Comparison of ENCODE assay signal across 8 cellular contexts in genomic region chr2:218286570-218287459, GRCh38. TPM values are rescaled to one million over a fixed set of nuclear protein-coding genes. Genes with fewer than 3 reads are reported as not detected.
A peak's percentile ranks its signal among the peaks of the same experiment; 100 is the strongest.
DNase-seq lines count a peak whose midpoint lies in the region; ATAC-seq and TF ChIP-seq lines count a peak whose summit lies in the region.

No MANE protein-coding gene starts in this region.

- H3K36me3 ChIP-seq in CD4-positive, CD25-positive, alpha-beta regulatory T cell (ENCODE audit: control insufficient read depth, insufficient read depth, low read length), result peaks cover 13% of the 10 kb centered on the region
- H3K36me3 ChIP-seq in adrenal gland (replicated peaks in 1 of 2) (peaks cover 0 to 11% of the 10 kb centered on the region in 2 donors), heart right ventricle (peaks cover 0 to 29% (median under 1%) of the 10 kb centered on the region in 9 donors), psoas muscle (ENCODE audit: insufficient read depth in 1 of 2, low read depth in 1 of 2) (peaks cover 0 to 17% of the 10 kb centered on the region in 2 donors)

- no peaks in the 10 kb centered on the region for H3K9me3 ChIP-seq in CD4-positive, CD25-positive, alpha-beta regulatory T cell (ENCODE audit: control insufficient read depth in 2 of 2, low read length in 2 of 2)
- H3K9me3 ChIP-seq in adrenal gland (replicated peaks in 1 of 3) (no peaks in the 10 kb centered on the region), heart right ventricle (no peaks in the 10 kb centered on the region), psoas muscle (no peaks in the 10 kb centered on the region)

- WGBS in adrenal gland, 4 donors, result 1 to 4% (median 3%) methylated on average over 8 to 11 of the region's 11 CpGs
- 1 to 3% methylated on average over 11 of the region's 11 CpGs for WGBS in heart right ventricle, 2 donors
- WGBS in psoas muscle, 3 donors, result 1% methylated on average over 11 of the region's 11 CpGs

- ATAC-seq in CD4-positive, CD25-positive, alpha-beta regulatory T cell (ENCODE audit: low read depth in 2 of 2), result peak; percentile 66 to 71
- peak; percentile 40 for ATAC-seq in GM19467 (IDR thresholded peaks at IDR 0.05; ENCODE audit: unreplicated experiment)
- peak; percentile 83 to 92 (median 86) for ATAC-seq in heart right ventricle
- peak; percentile 79 to 84 (median 80) for ATAC-seq in psoas muscle

- H3K4me3 Mint-ChIP-seq in CD4-positive, CD25-positive, alpha-beta regulatory T cell, result peak overlapping the region; percentile 92 to 97 (median 94)

- H3K27ac Mint-ChIP-seq in CD4-positive, CD25-positive, alpha-beta regulatory T cell, result peak overlapping the region; percentile 95 to 97 (median 97)

- H3K9me3 Mint-ChIP-seq in CD4-positive, CD25-positive, alpha-beta regulatory T cell, result no peaks in the 10 kb centered on the region

- H3K4me1 Mint-ChIP-seq in CD4-positive, CD25-positive, alpha-beta regulatory T cell, result peaks cover 21 to 84% (median 57%) of the 10 kb centered on the region in 4 donors

- intact Hi-C loops in adrenal gland (cut with DNase I) (no loop called here), heart right ventricle (cut with DNase I) (loop anchor here in 5 of 10 donors (2.0 to 5.0 kb wide), 4 partner anchors 14 to 112 kb away; partner anchors contain the start of genes CTDSP1 (in 3 of the 5), AAMP (in 1 of the 5) and PNKD (in 1 of the 5)), psoas muscle (cut with DNase I) (no loop called here)

- peaks cover 4% of the 10 kb centered on the region for H3K36me3 Mint-ChIP-seq in CD4-positive, CD25-positive, alpha-beta regulatory T cell

- no peaks in the 10 kb centered on the region for H3K27me3 ChIP-seq in CD4-positive, CD25-positive, alpha-beta regulatory T cell (ENCODE audit: control insufficient read depth, insufficient read depth, low read length)
- H3K27me3 ChIP-seq in adrenal gland, result no peaks in the 10 kb centered on the region
- no peaks in the 10 kb centered on the region for H3K27me3 ChIP-seq in heart right ventricle
- no peaks in the 10 kb centered on the region for H3K27me3 ChIP-seq in psoas muscle (ENCODE audit: insufficient read depth in 3 of 3, low read length in 2 of 3)

- TF ChIP-seq CTCF in adrenal gland (IDR thresholded peaks at IDR 0.05) (no peak), heart right ventricle (IDR thresholded peaks at IDR 0.05) (no peak), psoas muscle (IDR thresholded peaks at IDR 0.05) (no peak)

- peak; percentile 72 to 87 (median 78) for DNase-seq in CD4-positive, CD25-positive, alpha-beta regulatory T cell
- peak; percentile 84 for DNase-seq in HPDE6-E6E7 (ENCODE audit: extremely low spot score)
- peak; percentile 84 to 96 for DNase-seq in SW 1271 (lab: John Stamatoyannopoulos, UW)
- peak; percentile 86 to 96 (median 94) for DNase-seq in adrenal gland
- peak; percentile 84 to 96 for DNase-seq in heart right ventricle
- peak; percentile 90 to 94 for DNase-seq in psoas muscle
- peak; percentile 96 for DNase-seq in ureter (ENCODE audit: low spot score)

- peak in 1 of 2 donors; percentile 46 for TF ChIP-seq POLR2A in adrenal gland (IDR thresholded peaks at IDR 0.05)

- H3K27ac ChIP-seq in CD4-positive, CD25-positive, alpha-beta regulatory T cell (ENCODE audit: insufficient read depth, low read length, poor library complexity, severe bottlenecking), result peak overlapping the region; percentile 96
- H3K27ac ChIP-seq in adrenal gland (peak overlapping the region; percentile 80 to 97 (median 90)), heart right ventricle (peak overlapping the region; percentile 92 to 100 (median 98)), psoas muscle (peak overlapping the region; percentile 96)

- H3K4me1 ChIP-seq in CD4-positive, CD25-positive, alpha-beta regulatory T cell (ENCODE audit: control insufficient read depth, insufficient read depth, low read length, poor library complexity, severe bottlenecking), result peaks cover 86% of the 10 kb centered on the region
- H3K4me1 ChIP-seq in adrenal gland (replicated peaks in 1 of 2) (peaks cover 78 to 97% of the 10 kb centered on the region in 2 donors), heart right ventricle (peaks cover 56 to 99% (median 97%) of the 10 kb centered on the region in 9 donors), psoas muscle (peaks cover 89% of the 10 kb centered on the region)

- peak overlapping the region; percentile 77 for H3K4me3 ChIP-seq in CD4-positive, CD25-positive, alpha-beta regulatory T cell (ENCODE audit: low read depth, low read length)
- H3K4me3 ChIP-seq in adrenal gland (peak overlapping the region in 2 of 4 donors; percentile 16 to 58), heart right ventricle (peak overlapping the region; percentile 4 to 65 (median 49)), psoas muscle (peak overlapping the region; percentile 74)

- H3K27me3 Mint-ChIP-seq in CD4-positive, CD25-positive, alpha-beta regulatory T cell, result no peaks in the 10 kb centered on the region

RNA-seq across cellular contexts. Expression of gene TMBIM1, which starts 5.5 kb away (rescaled TPM):
- total RNA-seq in CD4-positive, CD25-positive, alpha-beta regulatory T cell, result 96.4 TPM
- polyA plus RNA-seq in CD4-positive, CD25-positive, alpha-beta regulatory T cell, result 100 to 1,000 TPM; 161 to 180 (median 162) TPM
- total RNA-seq in adrenal gland (100 to 1,000 TPM; 185 to 293 (median 214) TPM), heart right ventricle (100 to 1,000 TPM in 7 of 10 donors, 10 to 100 TPM in 3; 85.3 to 151 (median 110) TPM), psoas muscle (100 to 1,000 TPM; 152 to 197 (median 157) TPM), ureter (256 TPM)
- polyA plus RNA-seq in adrenal gland (100 to 1,000 TPM in 1 of 3 donors, 10 to 100 TPM in 2; 25.7 to 201 (median 63.8) TPM), heart right ventricle (100 to 1,000 TPM in 1 of 2 donors, 10 to 100 TPM in 1; 30.9 to 139 TPM), psoas muscle (100 to 1,000 TPM; 167 to 264 (median 228) TPM)

RNA-seq across cellular contexts. Expression of gene PNKD, which starts 16.5 kb away (rescaled TPM):
- 21.9 TPM for total RNA-seq in CD4-positive, CD25-positive, alpha-beta regulatory T cell
- polyA plus RNA-seq in CD4-positive, CD25-positive, alpha-beta regulatory T cell, result 100 to 1,000 TPM in 1 of 4 donors, 10 to 100 TPM in 3; 96.2 to 107 (median 98.8) TPM
- 100 to 1,000 TPM in 3 of 8 donors, 10 to 100 TPM in 5; 48.8 to 118 (median 87.4) TPM for total RNA-seq in adrenal gland
- polyA plus RNA-seq in adrenal gland, result 100 to 1,000 TPM in 2 of 3 donors, 10 to 100 TPM in 1; 56.9 to 181 (median 139) TPM
- 10 to 100 TPM; 56.9 to 91.1 (median 74.2) TPM for total RNA-seq in heart right ventricle
- polyA plus RNA-seq in heart right ventricle, result 100 to 1,000 TPM in 1 of 2 donors, 10 to 100 TPM in 1; 76.7 to 138 TPM
- total RNA-seq in psoas muscle, result 10 to 100 TPM; 31.5 to 54.5 (median 41.0) TPM
- polyA plus RNA-seq in psoas muscle, result 10 to 100 TPM; 55.6 to 86.9 (median 68.1) TPM
- 66.2 TPM for total RNA-seq in ureter

RNA-seq across cellular contexts. Expression of gene AAMP, which starts 16.9 kb away (rescaled TPM):
- 55.8 TPM for total RNA-seq in CD4-positive, CD25-positive, alpha-beta regulatory T cell
- polyA plus RNA-seq in CD4-positive, CD25-positive, alpha-beta regulatory T cell, result 10 to 100 TPM; 84.8 to 92.2 (median 87.8) TPM
- total RNA-seq in adrenal gland (100 to 1,000 TPM in 5 of 8 donors, 10 to 100 TPM in 3; 84.9 to 314 (median 110) TPM), heart right ventricle (10 to 100 TPM; 45.9 to 65.1 (median 57.5) TPM), psoas muscle (10 to 100 TPM; 52.7 to 70.6 (median 62.5) TPM), ureter (82.0 TPM)
- polyA plus RNA-seq in adrenal gland (100 to 1,000 TPM in 1 of 3 donors, 10 to 100 TPM in 2; 54.8 to 129 (median 89.0) TPM), heart right ventricle (100 to 1,000 TPM in 1 of 2 donors, 10 to 100 TPM in 1; 33.4 to 116 TPM), psoas muscle (100 to 1,000 TPM in 2 of 3 donors, 10 to 100 TPM in 1; 73.8 to 120 (median 115) TPM)

RNA-seq across cellular contexts. Expression of gene GPBAR1, which starts 26.0 kb away (rescaled TPM):
- total RNA-seq in CD4-positive, CD25-positive, alpha-beta regulatory T cell, result 1.2 TPM
- not detected for polyA plus RNA-seq in CD4-positive, CD25-positive, alpha-beta regulatory T cell
- total RNA-seq in adrenal gland (10 to 100 TPM in 1 of 8 donors, 1 to 10 TPM in 7; 2.6 to 15.3 (median 4.1) TPM), heart right ventricle (1 to 10 TPM in 7 of 10 donors, under 1 TPM in 3; 0.36 to 3.7 (median 1.3) TPM), psoas muscle (under 1 TPM; 0.24 to 0.74 (median 0.24) TPM), ureter (1.5 TPM)
- polyA plus RNA-seq in adrenal gland (1 to 10 TPM in 2 of 3 donors, under 1 TPM in 1; 0.11 to 4.0 (median 2.1) TPM), heart right ventricle (1 to 10 TPM; 1.8 to 2.3 TPM), psoas muscle (under 1 TPM; 0.45 to 0.59 (median 0.56) TPM)
